In genomic region chr14:100104523-100105300, GRCh38 we compare ENCODE assay signal across 10 cellular contexts. TPM values are rescaled to one million over a fixed set of nuclear protein-coding genes. Genes with fewer than 3 reads are reported as not detected.
DNase-seq lines count a peak whose midpoint lies in the region; ATAC-seq and TF ChIP-seq lines count a peak whose summit lies in the region.
"Had no signal": no experiment of that assay in that cellular context is flagged by ENCODE, and none has a peak within 500 bp of the region (broad histone marks: within the 10 kb centered on the region; RNA-seq: fewer than 3 reads in every experiment).

No MANE protein-coding gene starts in this region.

- no peaks in the 10 kb centered on the region for H3K9me3 ChIP-seq in SK-N-SH
- no peaks in the 10 kb centered on the region for H3K9me3 ChIP-seq in endodermal cell (ENCODE audit: control insufficient read depth, low read length)
- H3K9me3 ChIP-seq in colonic mucosa = no peaks in the 10 kb centered on the region

- 73% methylated on average over 7 of the region's 7 CpGs for WGBS in SK-N-SH (ENCODE audit: low lambda C conversion rate)
- 95 to 99% methylated on average over 6 of the region's 7 CpGs for WGBS in endodermal cell (ENCODE audit: insufficient coverage in 1 of 2, insufficient read length in 1 of 2), 2 experiments

- TF ChIP-seq CTCF in GM12875 (IDR thresholded peaks at IDR 0.05; ENCODE audit: borderline replicate concordance, insufficient read depth, low read depth, low read length) (peak; percentile 38; the same call in 1 of the 2 replicates), SK-N-SH (IDR thresholded peaks at IDR 0.05) (peak; percentile 47), endodermal cell (conservative IDR thresholded peaks at IDR 0.05) (peak; percentile 52), colonic mucosa (IDR thresholded peaks at IDR 0.05) (no peak)

- no peaks in the 10 kb centered on the region for H3K9me2 ChIP-seq in SK-N-SH

- no peaks in the 10 kb centered on the region for H3K36me3 Mint-ChIP-seq in endodermal cell (ENCODE audit: low read depth)
- peaks cover 100% of the 10 kb centered on the region for H3K36me3 Mint-ChIP-seq in stimulated activated effector memory CD8-positive, alpha-beta T cell treated with anti-CD3 and anti-CD28 coated beads, Interleukin-12 subunit alpha, Interleukin-12 subunit beta, amount 100 ng/mL, for 72 hours

- 0 out of 2 replicates have a peak, but pooled peaks cover 3% of the 10 kb centered on the region for H4K20me1 ChIP-seq in SK-N-SH (ENCODE audit: insufficient read depth)

- TF ChIP-seq RAD21 in SK-N-SH (IDR thresholded peaks at IDR 0.05; ENCODE audit: low read length) = no peak

- no peak overlapping the region for H3K27ac Mint-ChIP-seq in endodermal cell
- H3K27ac Mint-ChIP-seq in stimulated activated effector memory CD8-positive, alpha-beta T cell treated with anti-CD3 and anti-CD28 coated beads, Interleukin-12 subunit alpha, Interleukin-12 subunit beta, amount 100 ng/mL, for 72 hours = peak overlapping the region; percentile 91

- intact Hi-C loops in colonic mucosa (cut with DNase I) = loop anchor here (5.0 kb wide), 1 partner anchor 122 kb away; no protein-coding TSS in a partner anchor

- H3K4me1 Mint-ChIP-seq in endodermal cell = peaks cover 4% of the 10 kb centered on the region
- peaks cover 88% of the 10 kb centered on the region for H3K4me1 Mint-ChIP-seq in stimulated activated effector memory CD8-positive, alpha-beta T cell treated with anti-CD3 and anti-CD28 coated beads, Interleukin-12 subunit alpha, Interleukin-12 subunit beta, amount 100 ng/mL, for 72 hours

- DNase-seq in SK-N-SH (no peak), endodermal cell (no peak), colonic mucosa (no peak)
- DNase-seq in stimulated activated effector memory CD8-positive, alpha-beta T cell treated with anti-CD3 and anti-CD28 coated beads, Interleukin-12 subunit alpha, Interleukin-12 subunit beta, amount 100 ng/mL, for 72 hours (ENCODE audit: low spot score in 2 of 2) = no peak
- DNase-seq in stimulated activated CD8-positive, alpha-beta memory T cell treated with anti-CD3 and anti-CD28 coated beads, Interleukin-4, amount 100 ng/mL, for 48 hours = no peak
- DNase-seq: retina had no signal

- H3K9me3 Mint-ChIP-seq in endodermal cell = no peaks in the 10 kb centered on the region
- H3K9me3 Mint-ChIP-seq in stimulated activated effector memory CD8-positive, alpha-beta T cell treated with anti-CD3 and anti-CD28 coated beads, Interleukin-12 subunit alpha, Interleukin-12 subunit beta, amount 100 ng/mL, for 72 hours = no peaks in the 10 kb centered on the region

- H3K27me3 ChIP-seq in SK-N-SH (ENCODE audit: insufficient read depth) = no peaks in the 10 kb centered on the region
- H3K27me3 ChIP-seq in endodermal cell (ENCODE audit: control insufficient read depth, insufficient read depth, low read length, poor library complexity, severe bottlenecking) = no peaks in the 10 kb centered on the region
- H3K27me3 ChIP-seq in colonic mucosa = no peaks in the 10 kb centered on the region

- H3K9ac ChIP-seq in SK-N-SH (peak overlapping the region; percentile 31; the same call in 1 of the 2 replicates), endodermal cell (ENCODE audit: extremely low read depth, low read length, poor library complexity, severe bottlenecking) (no peak overlapping the region), colonic mucosa (ENCODE audit: low read depth in 2 of 2, low read length in 2 of 2) (no peak overlapping the region)

- no peaks in the 10 kb centered on the region for H3K36me3 ChIP-seq in SK-N-SH (replicated peaks in 1 of 2; ENCODE audit: control insufficient read depth in 1 of 2, insufficient read depth in 2 of 2, low read length in 1 of 2)
- no peaks in the 10 kb centered on the region for H3K36me3 ChIP-seq in endodermal cell (ENCODE audit: control insufficient read depth, insufficient read depth, low read length)
- H3K36me3 ChIP-seq in colonic mucosa = no peaks in the 10 kb centered on the region

- POLR2A ChIA-PET in SK-N-SH (lab: Yijun Ruan, JAX) = no interaction called here

- H3K4me2 ChIP-seq in SK-N-SH = peak overlapping the region; percentile 58; the same call in 1 of the 2 replicates

- H3K79me2 ChIP-seq in SK-N-SH (ENCODE audit: insufficient read depth) = no peaks in the 10 kb centered on the region; the same call in 1 of the 2 replicates

- H3K27ac ChIP-seq in SK-N-SH (ENCODE audit: low read depth in 2 of 2, low read length in 1 of 2) (peak overlapping the region in 1 of 2 experiments; percentile 96; a peak in 2 of 4 replicates), endodermal cell (ENCODE audit: low read depth, low read length) (no peak overlapping the region), colonic mucosa (no peak overlapping the region)

- H2AFZ ChIP-seq in SK-N-SH (ENCODE audit: low read depth) = no peak overlapping the region

- H3K4me3 Mint-ChIP-seq in endodermal cell = no peak overlapping the region
- peak overlapping the region; percentile 73 for H3K4me3 Mint-ChIP-seq in stimulated activated effector memory CD8-positive, alpha-beta T cell treated with anti-CD3 and anti-CD28 coated beads, Interleukin-12 subunit alpha, Interleukin-12 subunit beta, amount 100 ng/mL, for 72 hours

- ATAC-seq in stimulated activated effector memory CD8-positive, alpha-beta T cell treated with anti-CD3 and anti-CD28 coated beads, Interleukin-12 subunit alpha, Interleukin-12 subunit beta, amount 100 ng/mL, for 72 hours = peak; percentile 44
- no peak for ATAC-seq in HG02642 (IDR thresholded peaks at IDR 0.05; ENCODE audit: poor library complexity, unreplicated experiment)

- peaks cover 16% of the 10 kb centered on the region for H3F3A ChIP-seq in SK-N-SH (replicated peaks; ENCODE audit: insufficient read depth)

- H3K27me3 Mint-ChIP-seq in endodermal cell (ENCODE audit: insufficient read depth) = no peaks in the 10 kb centered on the region

- H3K4me3 ChIP-seq in GM12875 (ENCODE audit: low read depth, low read length) = no peak overlapping the region
- no peak overlapping the region for H3K4me3 ChIP-seq in SK-N-SH (ENCODE audit: low read depth in 2 of 2, low read length in 1 of 2)
- H3K4me3 ChIP-seq in endodermal cell (ENCODE audit: low read length) = no peak overlapping the region
- H3K4me3 ChIP-seq in colonic mucosa = no peak overlapping the region

- H3K4me1 ChIP-seq in SK-N-SH (ENCODE audit: control insufficient read depth in 1 of 2, insufficient read depth in 2 of 2, low read depth in 1 of 2, low read length in 1 of 2) (peaks cover 18 to 30% of the 10 kb centered on the region in 2 experiments; a peak in 3 of 4 replicates), endodermal cell (ENCODE audit: control insufficient read depth, insufficient read depth, low read length) (no peaks in the 10 kb centered on the region), colonic mucosa (no peaks in the 10 kb centered on the region)

- CTCF ChIA-PET in SK-N-SH (lab: Yijun Ruan, JAX) = interaction anchor here (0.6 to 1.2 kb wide), 6 partner anchors 9 to 123 kb away, joined by 3 to 6 read pairs (median 4); no protein-coding TSS in a partner anchor

- peak in 1 of 2 experiments; percentile 58; a peak in 1 of 4 replicates for TF ChIP-seq EP300 in SK-N-SH (IDR thresholded peaks at IDR 0.05; ENCODE audit: borderline replicate concordance in 1 of 2, low read depth in 1 of 2, low read length in 1 of 2)

TF ChIP-seq in SK-N-SH, 30 proteins besides CTCF, POLR2A, EP300 and RAD21 (continues in another document):
- TF ChIP-seq NFIC (IDR thresholded peaks at IDR 0.05; ENCODE audit: borderline replicate concordance) (peak; percentile 70), RFX5 (IDR thresholded peaks at IDR 0.05; ENCODE audit: low read length) (no peak), GABPA (IDR thresholded peaks at IDR 0.05; ENCODE audit: low read depth) (no peak), ZBTB33 (IDR thresholded peaks at IDR 0.05; ENCODE audit: borderline replicate concordance, low read depth) (0 out of 2 replicates have a peak, but pooled peaks have one; percentile 46), FOXM1 (IDR thresholded peaks at IDR 0.05; ENCODE audit: low read depth) (no peak)
- TF ChIP-seq, protein P1, sequence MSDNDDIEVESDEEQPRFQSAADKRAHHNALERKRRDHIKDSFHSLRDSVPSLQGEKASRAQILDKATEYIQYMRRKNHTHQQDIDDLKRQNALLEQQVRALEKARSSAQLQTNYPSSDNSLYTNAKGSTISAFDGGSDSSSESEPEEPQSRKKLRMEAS (IDR thresholded peaks at IDR 0.05; ENCODE audit: low read depth) = 0 out of 2 replicates have a peak, but pooled peaks have one; percentile 31
- TF ChIP-seq, protein P2, sequence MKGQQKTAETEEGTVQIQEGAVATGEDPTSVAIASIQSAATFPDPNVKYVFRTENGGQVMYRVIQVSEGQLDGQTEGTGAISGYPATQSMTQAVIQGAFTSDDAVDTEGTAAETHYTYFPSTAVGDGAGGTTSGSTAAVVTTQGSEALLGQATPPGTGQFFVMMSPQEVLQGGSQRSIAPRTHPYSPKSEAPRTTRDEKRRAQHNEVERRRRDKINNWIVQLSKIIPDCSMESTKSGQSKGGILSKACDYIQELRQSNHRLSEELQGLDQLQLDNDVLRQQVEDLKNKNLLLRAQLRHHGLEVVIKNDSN (IDR thresholded peaks at IDR 0.05; ENCODE audit: borderline replicate concordance, low read depth) = no peak

RNA-seq across cellular contexts. Expression of gene EVL, which starts 39.5 kb away (rescaled TPM):
- polyA plus RNA-seq in SK-N-SH (2012; rRNA removed) = 34.2 and 36.5 TPM in 2 replicates
- polyA plus RNA-seq in SK-N-SH (2012; cell fraction: cytosol; rRNA removed) = 21.7 and 28.2 TPM in 2 replicates
- polyA plus RNA-seq in SK-N-SH (2012; cell fraction: nucleus; rRNA removed) = 224 and 260 TPM in 2 replicates
- 10 to 100 TPM; 61.1 to 71.3 TPM for total RNA-seq in endodermal cell
- polyA plus RNA-seq in endodermal cell (2013, experiment 1 of 2) = 234 TPM
- polyA plus RNA-seq in endodermal cell (2013, experiment 2 of 2) = 188 TPM
- 10 to 100 TPM; 13.7 to 15.4 TPM for total RNA-seq in colonic mucosa

RNA-seq across cellular contexts. Expression of gene DEGS2, which starts 54.7 kb away (rescaled TPM):
- 0.02 TPM in 2 replicates for polyA plus RNA-seq in SK-N-SH (2012; rRNA removed)
- polyA plus RNA-seq in SK-N-SH (2012; cell fraction: cytosol; rRNA removed) = under 0.01 and 0.01 TPM in 2 replicates
- 0.16 and 0.18 TPM in 2 replicates for polyA plus RNA-seq in SK-N-SH (2012; cell fraction: nucleus; rRNA removed)
- total RNA-seq in endodermal cell (under 1 TPM; 0.18 to 0.24 TPM), colonic mucosa (10 to 100 TPM; 37.0 to 54.3 TPM)
- 0.28 TPM for polyA plus RNA-seq in endodermal cell (2013, experiment 1 of 2)
- 0.21 TPM for polyA plus RNA-seq in endodermal cell (2013, experiment 2 of 2)
- total RNA-seq: glomerular endothelial cell; T-helper 1 cell treated with Interleukin-12 subunit alpha and Interleukin-12 subunit beta and Interleukin-4 antibody, amounts not matched to agents 30 ng/mL and 1 ng/mL, for 36 hours had no signal

Comparison
In these comparisons a context has a peak if more than half of its experiments do, and no peak if none do; other contexts are left out.
1. RNA of gene DEGS2, which starts 54.7 kb away (total RNA-seq): 37.0 to 54.3 TPM in colonic mucosa; 0.18 to 0.24 TPM in endodermal cell; every median in the first group is over 10 times any median in the second.